1 cellular context compared by ENCODE assay signal in the genomic region with DNA sequence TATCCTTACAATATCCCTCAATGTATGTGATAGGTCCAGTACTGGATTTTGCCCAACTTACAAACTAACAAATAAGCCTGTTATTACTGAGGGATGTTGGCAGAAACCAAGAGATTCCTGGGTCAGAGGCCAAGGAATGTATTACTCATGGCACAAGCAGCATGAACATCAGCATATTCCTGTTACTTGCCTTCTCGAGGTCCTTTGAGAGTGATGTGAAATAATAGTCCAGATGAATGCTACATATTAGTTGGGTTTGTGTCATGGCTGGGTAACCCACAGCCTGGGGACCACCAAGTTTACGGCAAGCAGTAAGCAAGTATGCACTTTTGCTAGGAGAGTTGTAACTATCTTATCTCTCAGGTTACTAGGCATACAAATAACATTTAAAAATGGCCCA.
TF ChIP-seq lines count a peak whose summit lies in the region.

No MANE protein-coding gene starts in this region.

TF ChIP-seq in GM23338, 12 proteins besides CTCF, POLR2A, EP300 and RAD21 (continued from another document):
- TF ChIP-seq, protein P1, sequence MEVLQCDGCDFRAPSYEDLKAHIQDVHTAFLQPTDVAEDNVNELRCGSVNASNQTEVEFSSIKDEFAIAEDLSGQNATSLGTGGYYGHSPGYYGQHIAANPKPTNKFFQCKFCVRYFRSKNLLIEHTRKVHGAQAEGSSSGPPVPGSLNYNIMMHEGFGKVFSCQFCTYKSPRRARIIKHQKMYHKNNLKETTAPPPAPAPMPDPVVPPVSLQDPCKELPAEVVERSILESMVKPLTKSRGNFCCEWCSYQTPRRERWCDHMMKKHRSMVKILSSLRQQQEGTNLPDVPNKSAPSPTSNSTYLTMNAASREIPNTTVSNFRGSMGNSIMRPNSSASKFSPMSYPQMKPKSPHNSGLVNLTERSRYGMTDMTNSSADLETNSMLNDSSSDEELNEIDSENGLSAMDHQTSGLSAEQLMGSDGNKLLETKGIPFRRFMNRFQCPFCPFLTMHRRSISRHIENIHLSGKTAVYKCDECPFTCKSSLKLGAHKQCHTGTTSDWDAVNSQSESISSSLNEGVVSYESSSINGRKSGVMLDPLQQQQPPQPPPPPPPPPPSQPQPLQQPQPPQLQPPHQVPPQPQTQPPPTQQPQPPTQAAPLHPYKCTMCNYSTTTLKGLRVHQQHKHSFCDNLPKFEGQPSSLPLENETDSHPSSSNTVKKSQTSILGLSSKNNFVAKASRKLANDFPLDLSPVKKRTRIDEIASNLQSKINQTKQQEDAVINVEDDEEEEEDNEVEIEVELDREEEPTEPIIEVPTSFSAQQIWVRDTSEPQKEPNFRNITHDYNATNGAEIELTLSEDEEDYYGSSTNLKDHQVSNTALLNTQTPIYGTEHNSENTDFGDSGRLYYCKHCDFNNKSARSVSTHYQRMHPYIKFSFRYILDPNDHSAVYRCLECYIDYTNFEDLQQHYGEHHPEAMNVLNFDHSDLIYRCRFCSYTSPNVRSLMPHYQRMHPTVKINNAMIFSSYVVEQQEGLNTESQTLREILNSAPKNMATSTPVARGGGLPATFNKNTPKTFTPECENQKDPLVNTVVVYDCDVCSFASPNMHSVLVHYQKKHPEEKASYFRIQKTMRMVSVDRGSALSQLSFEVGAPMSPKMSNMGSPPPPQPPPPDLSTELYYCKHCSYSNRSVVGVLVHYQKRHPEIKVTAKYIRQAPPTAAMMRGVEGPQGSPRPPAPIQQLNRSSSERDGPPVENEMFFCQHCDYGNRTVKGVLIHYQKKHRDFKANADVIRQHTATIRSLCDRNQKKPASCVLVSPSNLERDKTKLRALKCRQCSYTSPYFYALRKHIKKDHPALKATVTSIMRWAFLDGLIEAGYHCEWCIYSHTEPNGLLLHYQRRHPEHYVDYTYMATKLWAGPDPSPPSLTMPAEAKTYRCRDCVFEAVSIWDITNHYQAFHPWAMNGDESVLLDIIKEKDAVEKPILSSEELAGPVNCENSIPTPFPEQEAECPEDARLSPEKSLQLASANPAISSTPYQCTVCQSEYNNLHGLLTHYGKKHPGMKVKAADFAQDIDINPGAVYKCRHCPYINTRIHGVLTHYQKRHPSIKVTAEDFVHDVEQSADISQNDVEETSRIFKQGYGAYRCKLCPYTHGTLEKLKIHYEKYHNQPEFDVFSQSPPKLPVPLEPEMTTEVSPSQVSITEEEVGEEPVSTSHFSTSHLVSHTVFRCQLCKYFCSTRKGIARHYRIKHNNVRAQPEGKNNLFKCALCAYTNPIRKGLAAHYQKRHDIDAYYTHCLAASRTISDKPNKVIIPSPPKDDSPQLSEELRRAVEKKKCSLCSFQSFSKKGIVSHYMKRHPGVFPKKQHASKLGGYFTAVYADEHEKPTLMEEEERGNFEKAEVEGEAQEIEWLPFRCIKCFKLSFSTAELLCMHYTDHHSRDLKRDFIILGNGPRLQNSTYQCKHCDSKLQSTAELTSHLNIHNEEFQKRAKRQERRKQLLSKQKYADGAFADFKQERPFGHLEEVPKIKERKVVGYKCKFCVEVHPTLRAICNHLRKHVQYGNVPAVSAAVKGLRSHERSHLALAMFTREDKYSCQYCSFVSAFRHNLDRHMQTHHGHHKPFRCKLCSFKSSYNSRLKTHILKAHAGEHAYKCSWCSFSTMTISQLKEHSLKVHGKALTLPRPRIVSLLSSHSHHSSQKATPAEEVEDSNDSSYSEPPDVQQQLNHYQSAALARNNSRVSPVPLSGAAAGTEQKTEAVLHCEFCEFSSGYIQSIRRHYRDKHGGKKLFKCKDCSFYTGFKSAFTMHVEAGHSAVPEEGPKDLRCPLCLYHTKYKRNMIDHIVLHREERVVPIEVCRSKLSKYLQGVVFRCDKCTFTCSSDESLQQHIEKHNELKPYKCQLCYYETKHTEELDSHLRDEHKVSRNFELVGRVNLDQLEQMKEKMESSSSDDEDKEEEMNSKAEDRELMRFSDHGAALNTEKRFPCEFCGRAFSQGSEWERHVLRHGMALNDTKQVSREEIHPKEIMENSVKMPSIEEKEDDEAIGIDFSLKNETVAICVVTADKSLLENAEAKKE (CRISPR knock-in tag; IDR thresholded peaks at IDR 0.05), result no peak
- no peak for TF ChIP-seq ZNF114 (CRISPR knock-in tag; IDR thresholded peaks at IDR 0.05)
- no peak for TF ChIP-seq REST (IDR thresholded peaks at IDR 0.05; ENCODE audit: unreplicated experiment)
- no peak for TF ChIP-seq JUNB (IDR thresholded peaks at IDR 0.05; ENCODE audit: unreplicated experiment)
